8 cellular contexts compared by ENCODE assay signal in genomic region chr15:60479711-60480110, GRCh38. TPM values are rescaled to one million over a fixed set of nuclear protein-coding genes. Genes with fewer than 3 reads are reported as not detected.
DNase-seq lines count a peak whose midpoint lies in the region; FAIRE-seq and TF ChIP-seq lines count a peak whose summit lies in the region.

No MANE protein-coding gene starts in this region.

- H3K9me3 ChIP-seq in SK-N-MC (ENCODE audit: low read depth, low read length): no peaks in the 10 kb centered on the region
- H3K9me3 ChIP-seq in skeletal muscle satellite cell (replicated peaks; ENCODE audit: low read length): no peaks in the 10 kb centered on the region

- H3K4me2 ChIP-seq in skeletal muscle satellite cell (ENCODE audit: low read length): peak overlapping the region; percentile 98

- H3K27me3 ChIP-seq in skeletal muscle satellite cell (ENCODE audit: control insufficient read depth, insufficient read depth, low read length): no peaks in the 10 kb centered on the region

- H3K4me1 ChIP-seq in skeletal muscle satellite cell (ENCODE audit: control insufficient read depth, insufficient read depth, low read length): peaks cover 30% of the 10 kb centered on the region

- H3K9ac ChIP-seq in SK-N-MC (ENCODE audit: insufficient read length): peak overlapping the region; percentile 96
- H3K9ac ChIP-seq in skeletal muscle satellite cell (ENCODE audit: low read depth, low read length): peak overlapping the region; percentile 90

- DNase-seq in DMS79 treated with DMSO at 0.1 percent for 48 hours (lab: John Stamatoyannopoulos, UW) (peak; percentile 41), DMS79 (lab: John Stamatoyannopoulos, UW) (no peak), SK-N-MC (ENCODE audit: low read depth, low spot score) (no peak), fibroblast of mammary gland (ENCODE audit: low read depth) (no peak), H54 (ENCODE audit: insufficient read length, low spot score) (no peak), SIG-M5 treated with dmso at 0.1 percent for 504 hours (lab: John Stamatoyannopoulos, UW; ENCODE audit: unreplicated experiment) (no peak)
- no peak for DNase-seq in stimulated activated CD4-positive, alpha-beta T cell treated with anti-CD3 and anti-CD28 coated beads, Interleukin-2, amount 100 ng/mL, for 24 hours

- TF ChIP-seq CTCF in fibroblast of mammary gland (conservative IDR thresholded peaks at IDR 0.05; ENCODE audit: control insufficient read depth, insufficient read depth, low read depth, low read length): no peak

- no peak for FAIRE-seq in H54 (lab: Jason Lieb, UNC)

- H3K4me3 ChIP-seq in SK-N-MC (peak overlapping the region; percentile 86), fibroblast of mammary gland (ENCODE audit: control insufficient read depth, low read depth, low read length) (peak overlapping the region; percentile 73), skeletal muscle satellite cell (ENCODE audit: low read length) (peak overlapping the region; percentile 76)

- no peak overlapping the region for H3K27ac ChIP-seq in SK-N-MC

- TF ChIP-seq POLR2A in H54 (IDR thresholded peaks at IDR 0.05; ENCODE audit: low read depth, low read length): no peak

- H3K36me3 ChIP-seq in SK-N-MC (ENCODE audit: insufficient read depth, low read length) (peaks cover 21% of the 10 kb centered on the region), skeletal muscle satellite cell (ENCODE audit: insufficient read depth, low read length) (no peaks in the 10 kb centered on the region)

RNA-seq across cellular contexts. Expression of gene ICE2, which starts 0.8 kb away (rescaled TPM):
- total RNA-seq in skeletal muscle satellite cell (2012; rRNA removed): 20.5 and 21.3 TPM in 2 replicates
